Comparison of ENCODE assay signal across 1 cellular context in the genomic region with DNA sequence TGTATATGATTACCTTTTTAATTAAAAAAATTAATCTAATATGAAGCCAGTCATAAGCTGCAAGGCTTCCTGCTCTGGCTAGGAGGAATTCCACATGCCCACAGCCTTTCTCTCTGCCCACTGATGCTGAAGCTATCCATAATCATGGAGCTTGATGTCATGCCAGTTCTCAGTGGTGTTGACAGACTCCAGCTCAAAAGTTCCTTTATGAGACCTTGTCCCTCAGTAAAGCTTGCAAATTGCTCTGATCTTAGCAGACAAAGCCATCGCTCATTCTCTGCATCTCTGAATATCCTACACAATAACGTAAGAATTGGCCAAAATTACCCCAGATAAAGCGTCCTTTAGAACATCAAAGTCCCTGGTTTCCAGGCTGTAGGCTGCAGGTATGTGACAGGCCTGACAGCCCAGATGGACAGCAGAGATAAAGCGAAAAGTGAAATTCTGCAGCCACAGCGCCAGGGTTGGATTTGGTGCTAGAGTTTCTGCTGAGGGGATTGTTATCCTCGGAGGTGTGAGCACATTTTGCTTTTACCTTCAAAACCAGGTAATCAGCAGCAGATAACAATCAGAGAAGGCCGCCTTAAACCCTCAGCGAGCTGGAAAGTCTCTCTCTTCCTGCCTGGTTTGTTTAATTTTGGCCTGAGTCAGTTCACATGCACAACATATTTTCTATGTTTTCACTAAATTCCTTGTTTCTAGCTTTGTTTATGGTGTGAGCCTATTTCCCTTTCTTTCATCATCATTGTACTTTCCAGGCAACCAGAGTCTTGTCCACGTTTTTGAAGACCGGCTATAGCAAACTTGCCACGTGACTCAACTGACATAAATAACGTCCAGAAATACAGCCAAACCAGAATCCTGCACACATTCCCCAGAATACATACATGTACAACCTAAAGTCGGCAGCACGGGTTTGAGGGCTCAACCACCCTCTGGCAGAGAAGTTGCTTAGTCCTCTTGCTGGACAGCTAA.
TF ChIP-seq lines count a peak whose summit lies in the region.

No MANE protein-coding gene starts in this region.

TF ChIP-seq in K562, 482 proteins besides CTCF, POLR2A, EP300 and RAD21 (continued from another document and continues in another):
- TF ChIP-seq, protein P1, sequence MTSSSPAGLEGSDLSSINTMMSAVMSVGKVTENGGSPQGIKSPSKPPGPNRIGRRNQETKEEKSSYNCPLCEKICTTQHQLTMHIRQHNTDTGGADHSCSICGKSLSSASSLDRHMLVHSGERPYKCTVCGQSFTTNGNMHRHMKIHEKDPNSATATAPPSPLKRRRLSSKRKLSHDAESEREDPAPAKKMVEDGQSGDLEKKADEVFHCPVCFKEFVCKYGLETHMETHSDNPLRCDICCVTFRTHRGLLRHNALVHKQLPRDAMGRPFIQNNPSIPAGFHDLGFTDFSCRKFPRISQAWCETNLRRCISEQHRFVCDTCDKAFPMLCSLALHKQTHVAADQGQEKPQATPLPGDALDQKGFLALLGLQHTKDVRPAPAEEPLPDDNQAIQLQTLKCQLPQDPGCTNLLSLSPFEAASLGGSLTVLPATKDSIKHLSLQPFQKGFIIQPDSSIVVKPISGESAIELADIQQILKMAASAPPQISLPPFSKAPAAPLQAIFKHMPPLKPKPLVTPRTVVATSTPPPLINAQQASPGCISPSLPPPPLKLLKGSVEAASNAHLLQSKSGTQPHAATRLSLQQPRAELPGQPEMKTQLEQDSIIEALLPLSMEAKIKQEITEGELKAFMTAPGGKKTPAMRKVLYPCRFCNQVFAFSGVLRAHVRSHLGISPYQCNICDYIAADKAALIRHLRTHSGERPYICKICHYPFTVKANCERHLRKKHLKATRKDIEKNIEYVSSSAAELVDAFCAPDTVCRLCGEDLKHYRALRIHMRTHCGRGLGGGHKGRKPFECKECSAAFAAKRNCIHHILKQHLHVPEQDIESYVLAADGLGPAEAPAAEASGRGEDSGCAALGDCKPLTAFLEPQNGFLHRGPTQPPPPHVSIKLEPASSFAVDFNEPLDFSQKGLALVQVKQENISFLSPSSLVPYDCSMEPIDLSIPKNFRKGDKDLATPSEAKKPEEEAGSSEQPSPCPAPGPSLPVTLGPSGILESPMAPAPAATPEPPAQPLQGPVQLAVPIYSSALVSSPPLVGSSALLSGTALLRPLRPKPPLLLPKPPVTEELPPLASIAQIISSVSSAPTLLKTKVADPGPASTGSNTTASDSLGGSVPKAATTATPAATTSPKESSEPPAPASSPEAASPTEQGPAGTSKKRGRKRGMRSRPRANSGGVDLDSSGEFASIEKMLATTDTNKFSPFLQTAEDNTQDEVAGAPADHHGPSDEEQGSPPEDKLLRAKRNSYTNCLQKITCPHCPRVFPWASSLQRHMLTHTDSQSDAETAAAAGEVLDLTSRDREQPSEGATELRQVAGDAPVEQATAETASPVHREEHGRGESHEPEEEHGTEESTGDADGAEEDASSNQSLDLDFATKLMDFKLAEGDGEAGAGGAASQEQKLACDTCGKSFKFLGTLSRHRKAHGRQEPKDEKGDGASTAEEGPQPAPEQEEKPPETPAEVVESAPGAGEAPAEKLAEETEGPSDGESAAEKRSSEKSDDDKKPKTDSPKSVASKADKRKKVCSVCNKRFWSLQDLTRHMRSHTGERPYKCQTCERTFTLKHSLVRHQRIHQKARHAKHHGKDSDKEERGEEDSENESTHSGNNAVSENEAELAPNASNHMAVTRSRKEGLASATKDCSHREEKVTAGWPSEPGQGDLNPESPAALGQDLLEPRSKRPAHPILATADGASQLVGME (CRISPR knock-in tag; IDR thresholded peaks at IDR 0.05): no peak
- no peak for TF ChIP-seq ZNF57 (CRISPR knock-in tag; IDR thresholded peaks at IDR 0.05)
- TF ChIP-seq, protein P2, sequence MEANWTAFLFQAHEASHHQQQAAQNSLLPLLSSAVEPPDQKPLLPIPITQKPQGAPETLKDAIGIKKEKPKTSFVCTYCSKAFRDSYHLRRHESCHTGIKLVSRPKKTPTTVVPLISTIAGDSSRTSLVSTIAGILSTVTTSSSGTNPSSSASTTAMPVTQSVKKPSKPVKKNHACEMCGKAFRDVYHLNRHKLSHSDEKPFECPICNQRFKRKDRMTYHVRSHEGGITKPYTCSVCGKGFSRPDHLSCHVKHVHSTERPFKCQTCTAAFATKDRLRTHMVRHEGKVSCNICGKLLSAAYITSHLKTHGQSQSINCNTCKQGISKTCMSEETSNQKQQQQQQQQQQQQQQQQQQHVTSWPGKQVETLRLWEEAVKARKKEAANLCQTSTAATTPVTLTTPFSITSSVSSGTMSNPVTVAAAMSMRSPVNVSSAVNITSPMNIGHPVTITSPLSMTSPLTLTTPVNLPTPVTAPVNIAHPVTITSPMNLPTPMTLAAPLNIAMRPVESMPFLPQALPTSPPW (CRISPR knock-in tag; IDR thresholded peaks at IDR 0.05): no peak
- no peak for TF ChIP-seq KLF13 (tag; IDR thresholded peaks at IDR 0.05; ENCODE audit: borderline replicate concordance, low read depth)
- TF ChIP-seq CXXC5 (CRISPR knock-in tag; IDR thresholded peaks at IDR 0.05): no peak
- TF ChIP-seq ZNF140 (CRISPR knock-in tag; IDR thresholded peaks at IDR 0.05): no peak
- TF ChIP-seq MEIS2 (IDR thresholded peaks at IDR 0.05; ENCODE audit: partially characterized antibody): peak; percentile 68
- no peak for TF ChIP-seq ZNF197 (CRISPR knock-in tag; IDR thresholded peaks at IDR 0.05; ENCODE audit: low read depth)
- TF ChIP-seq PURB (CRISPR knock-in tag; IDR thresholded peaks at IDR 0.05; ENCODE audit: low read depth): no peak
- TF ChIP-seq NFIC (IDR thresholded peaks at IDR 0.05): no peak
- TF ChIP-seq EZH2 (IDR thresholded peaks at IDR 0.05; ENCODE audit: borderline replicate concordance, low read depth, low read length): no peak
- peak; percentile 20; the same call in 1 of the 2 replicates for TF ChIP-seq MYBL2 (IDR thresholded peaks at IDR 0.05; ENCODE audit: low read depth)
- TF ChIP-seq MYBL2 (CRISPR knock-in tag; IDR thresholded peaks at IDR 0.05; ENCODE audit: borderline replicate concordance): no peak
- no peak for TF ChIP-seq ZFX (CRISPR knock-in tag; IDR thresholded peaks at IDR 0.05)
- no peak for TF ChIP-seq ZNF224 (CRISPR knock-in tag; IDR thresholded peaks at IDR 0.05)
- TF ChIP-seq CHCHD3 (CRISPR knock-in tag; IDR thresholded peaks at IDR 0.05): no peak
- TF ChIP-seq ZNF584 (CRISPR knock-in tag; IDR thresholded peaks at IDR 0.05; ENCODE audit: low read depth): 0 out of 2 replicates have a peak, but pooled peaks have one; percentile 53
- no peak for TF ChIP-seq NFATC3 (IDR thresholded peaks at IDR 0.05)
- TF ChIP-seq CCAR2 (IDR thresholded peaks at IDR 0.05; ENCODE audit: low read depth, low read length): no peak
- TF ChIP-seq NCOA1 (IDR thresholded peaks at IDR 0.05; ENCODE audit: low read depth): no peak
- no peak for TF ChIP-seq ZNF23 (CRISPR knock-in tag; IDR thresholded peaks at IDR 0.05)
- no peak for TF ChIP-seq ILK (tag; IDR thresholded peaks at IDR 0.05; ENCODE audit: borderline replicate concordance, low read depth)
- TF ChIP-seq TCF7 (IDR thresholded peaks at IDR 0.05; ENCODE audit: borderline replicate concordance): peak; percentile 69; the same call in 1 of the 2 replicates
- TF ChIP-seq, protein P3, sequence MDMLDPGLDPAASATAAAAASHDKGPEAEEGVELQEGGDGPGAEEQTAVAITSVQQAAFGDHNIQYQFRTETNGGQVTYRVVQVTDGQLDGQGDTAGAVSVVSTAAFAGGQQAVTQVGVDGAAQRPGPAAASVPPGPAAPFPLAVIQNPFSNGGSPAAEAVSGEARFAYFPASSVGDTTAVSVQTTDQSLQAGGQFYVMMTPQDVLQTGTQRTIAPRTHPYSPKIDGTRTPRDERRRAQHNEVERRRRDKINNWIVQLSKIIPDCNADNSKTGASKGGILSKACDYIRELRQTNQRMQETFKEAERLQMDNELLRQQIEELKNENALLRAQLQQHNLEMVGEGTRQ (CRISPR knock-in tag; IDR thresholded peaks at IDR 0.05): peak; percentile 68
- no peak for TF ChIP-seq BRF1 (IDR thresholded peaks at IDR 0.05; ENCODE audit: borderline replicate concordance, extremely low read depth, insufficient read length)
- TF ChIP-seq RFX5 (IDR thresholded peaks at IDR 0.05; ENCODE audit: low read depth, low read length): no peak
- TF ChIP-seq FOSL1 (tag; conservative IDR thresholded peaks at IDR 0.05): no peak
- TF ChIP-seq, protein P4, sequence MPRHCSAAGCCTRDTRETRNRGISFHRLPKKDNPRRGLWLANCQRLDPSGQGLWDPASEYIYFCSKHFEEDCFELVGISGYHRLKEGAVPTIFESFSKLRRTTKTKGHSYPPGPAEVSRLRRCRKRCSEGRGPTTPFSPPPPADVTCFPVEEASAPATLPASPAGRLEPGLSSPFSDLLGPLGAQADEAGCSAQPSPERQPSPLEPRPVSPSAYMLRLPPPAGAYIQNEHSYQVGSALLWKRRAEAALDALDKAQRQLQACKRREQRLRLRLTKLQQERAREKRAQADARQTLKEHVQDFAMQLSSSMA (CRISPR knock-in tag; IDR thresholded peaks at IDR 0.05): no peak
- no peak for TF ChIP-seq TAF1 (IDR thresholded peaks at IDR 0.05; ENCODE audit: control insufficient read depth, extremely low read depth, insufficient read depth, low read length, severe bottlenecking)
- no peak for TF ChIP-seq HMGN3 (IDR thresholded peaks at IDR 0.05; ENCODE audit: borderline replicate concordance, extremely low read depth, insufficient read length, low read depth, low read length)
- no peak for TF ChIP-seq PRPF4 (IDR thresholded peaks at IDR 0.05; ENCODE audit: insufficient read depth, low read depth, low read length, poor library complexity, severe bottlenecking)
- TF ChIP-seq, protein P5, sequence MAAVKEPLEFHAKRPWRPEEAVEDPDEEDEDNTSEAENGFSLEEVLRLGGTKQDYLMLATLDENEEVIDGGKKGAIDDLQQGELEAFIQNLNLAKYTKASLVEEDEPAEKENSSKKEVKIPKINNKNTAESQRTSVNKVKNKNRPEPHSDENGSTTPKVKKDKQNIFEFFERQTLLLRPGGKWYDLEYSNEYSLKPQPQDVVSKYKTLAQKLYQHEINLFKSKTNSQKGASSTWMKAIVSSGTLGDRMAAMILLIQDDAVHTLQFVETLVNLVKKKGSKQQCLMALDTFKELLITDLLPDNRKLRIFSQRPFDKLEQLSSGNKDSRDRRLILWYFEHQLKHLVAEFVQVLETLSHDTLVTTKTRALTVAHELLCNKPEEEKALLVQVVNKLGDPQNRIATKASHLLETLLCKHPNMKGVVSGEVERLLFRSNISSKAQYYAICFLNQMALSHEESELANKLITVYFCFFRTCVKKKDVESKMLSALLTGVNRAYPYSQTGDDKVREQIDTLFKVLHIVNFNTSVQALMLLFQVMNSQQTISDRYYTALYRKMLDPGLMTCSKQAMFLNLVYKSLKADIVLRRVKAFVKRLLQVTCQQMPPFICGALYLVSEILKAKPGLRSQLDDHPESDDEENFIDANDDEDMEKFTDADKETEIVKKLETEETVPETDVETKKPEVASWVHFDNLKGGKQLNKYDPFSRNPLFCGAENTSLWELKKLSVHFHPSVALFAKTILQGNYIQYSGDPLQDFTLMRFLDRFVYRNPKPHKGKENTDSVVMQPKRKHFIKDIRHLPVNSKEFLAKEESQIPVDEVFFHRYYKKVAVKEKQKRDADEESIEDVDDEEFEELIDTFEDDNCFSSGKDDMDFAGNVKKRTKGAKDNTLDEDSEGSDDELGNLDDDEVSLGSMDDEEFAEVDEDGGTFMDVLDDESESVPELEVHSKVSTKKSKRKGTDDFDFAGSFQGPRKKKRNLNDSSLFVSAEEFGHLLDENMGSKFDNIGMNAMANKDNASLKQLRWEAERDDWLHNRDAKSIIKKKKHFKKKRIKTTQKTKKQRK (IDR thresholded peaks at IDR 0.05; ENCODE audit: borderline replicate concordance, low read depth, low read length): no peak
- no peak for TF ChIP-seq ZNF668 (CRISPR knock-in tag; IDR thresholded peaks at IDR 0.05)
- TF ChIP-seq RHOXF2B (CRISPR knock-in tag; conservative IDR thresholded peaks at IDR 0.05): no peak
- TF ChIP-seq HCFC1 (IDR thresholded peaks at IDR 0.05; ENCODE audit: low read depth, low read length): no peak
- no peak for TF ChIP-seq CHD4 (IDR thresholded peaks at IDR 0.05; ENCODE audit: insufficient read depth, insufficient replicate concordance, low read depth, low read length, poor library complexity, severe bottlenecking)
- peak; percentile 34; the same call in 1 of the 2 replicates for TF ChIP-seq ZSCAN32 (CRISPR knock-in tag; IDR thresholded peaks at IDR 0.05)
- no peak for TF ChIP-seq ZNF695 (CRISPR knock-in tag; IDR thresholded peaks at IDR 0.05)
- TF ChIP-seq HIVEP1 (CRISPR knock-in tag; IDR thresholded peaks at IDR 0.05): no peak
- TF ChIP-seq, protein P6, sequence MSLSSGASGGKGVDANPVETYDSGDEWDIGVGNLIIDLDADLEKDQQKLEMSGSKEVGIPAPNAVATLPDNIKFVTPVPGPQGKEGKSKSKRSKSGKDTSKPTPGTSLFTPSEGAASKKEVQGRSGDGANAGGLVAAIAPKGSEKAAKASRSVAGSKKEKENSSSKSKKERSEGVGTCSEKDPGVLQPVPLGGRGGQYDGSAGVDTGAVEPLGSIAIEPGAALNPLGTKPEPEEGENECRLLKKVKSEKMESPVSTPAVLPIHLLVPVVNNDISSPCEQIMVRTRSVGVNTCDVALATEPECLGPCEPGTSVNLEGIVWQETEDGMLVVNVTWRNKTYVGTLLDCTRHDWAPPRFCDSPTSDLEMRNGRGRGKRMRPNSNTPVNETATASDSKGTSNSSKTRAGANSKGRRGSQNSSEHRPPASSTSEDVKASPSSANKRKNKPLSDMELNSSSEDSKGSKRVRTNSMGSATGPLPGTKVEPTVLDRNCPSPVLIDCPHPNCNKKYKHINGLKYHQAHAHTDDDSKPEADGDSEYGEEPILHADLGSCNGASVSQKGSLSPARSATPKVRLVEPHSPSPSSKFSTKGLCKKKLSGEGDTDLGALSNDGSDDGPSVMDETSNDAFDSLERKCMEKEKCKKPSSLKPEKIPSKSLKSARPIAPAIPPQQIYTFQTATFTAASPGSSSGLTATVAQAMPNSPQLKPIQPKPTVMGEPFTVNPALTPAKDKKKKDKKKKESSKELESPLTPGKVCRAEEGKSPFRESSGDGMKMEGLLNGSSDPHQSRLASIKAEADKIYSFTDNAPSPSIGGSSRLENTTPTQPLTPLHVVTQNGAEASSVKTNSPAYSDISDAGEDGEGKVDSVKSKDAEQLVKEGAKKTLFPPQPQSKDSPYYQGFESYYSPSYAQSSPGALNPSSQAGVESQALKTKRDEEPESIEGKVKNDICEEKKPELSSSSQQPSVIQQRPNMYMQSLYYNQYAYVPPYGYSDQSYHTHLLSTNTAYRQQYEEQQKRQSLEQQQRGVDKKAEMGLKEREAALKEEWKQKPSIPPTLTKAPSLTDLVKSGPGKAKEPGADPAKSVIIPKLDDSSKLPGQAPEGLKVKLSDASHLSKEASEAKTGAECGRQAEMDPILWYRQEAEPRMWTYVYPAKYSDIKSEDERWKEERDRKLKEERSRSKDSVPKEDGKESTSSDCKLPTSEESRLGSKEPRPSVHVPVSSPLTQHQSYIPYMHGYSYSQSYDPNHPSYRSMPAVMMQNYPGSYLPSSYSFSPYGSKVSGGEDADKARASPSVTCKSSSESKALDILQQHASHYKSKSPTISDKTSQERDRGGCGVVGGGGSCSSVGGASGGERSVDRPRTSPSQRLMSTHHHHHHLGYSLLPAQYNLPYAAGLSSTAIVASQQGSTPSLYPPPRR (CRISPR knock-in tag; IDR thresholded peaks at IDR 0.05; ENCODE audit: borderline replicate concordance): no peak
- TF ChIP-seq, protein P7, sequence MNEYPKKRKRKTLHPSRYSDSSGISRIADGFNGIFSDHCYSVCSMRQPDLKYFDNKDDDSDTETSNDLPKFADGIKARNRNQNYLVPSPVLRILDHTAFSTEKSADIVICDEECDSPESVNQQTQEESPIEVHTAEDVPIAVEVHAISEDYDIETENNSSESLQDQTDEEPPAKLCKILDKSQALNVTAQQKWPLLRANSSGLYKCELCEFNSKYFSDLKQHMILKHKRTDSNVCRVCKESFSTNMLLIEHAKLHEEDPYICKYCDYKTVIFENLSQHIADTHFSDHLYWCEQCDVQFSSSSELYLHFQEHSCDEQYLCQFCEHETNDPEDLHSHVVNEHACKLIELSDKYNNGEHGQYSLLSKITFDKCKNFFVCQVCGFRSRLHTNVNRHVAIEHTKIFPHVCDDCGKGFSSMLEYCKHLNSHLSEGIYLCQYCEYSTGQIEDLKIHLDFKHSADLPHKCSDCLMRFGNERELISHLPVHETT (CRISPR knock-in tag; conservative IDR thresholded peaks at IDR 0.05 in 1 of 2, IDR thresholded peaks at IDR 0.05 in 1 of 2): no peak
